In the genomic region with DNA sequence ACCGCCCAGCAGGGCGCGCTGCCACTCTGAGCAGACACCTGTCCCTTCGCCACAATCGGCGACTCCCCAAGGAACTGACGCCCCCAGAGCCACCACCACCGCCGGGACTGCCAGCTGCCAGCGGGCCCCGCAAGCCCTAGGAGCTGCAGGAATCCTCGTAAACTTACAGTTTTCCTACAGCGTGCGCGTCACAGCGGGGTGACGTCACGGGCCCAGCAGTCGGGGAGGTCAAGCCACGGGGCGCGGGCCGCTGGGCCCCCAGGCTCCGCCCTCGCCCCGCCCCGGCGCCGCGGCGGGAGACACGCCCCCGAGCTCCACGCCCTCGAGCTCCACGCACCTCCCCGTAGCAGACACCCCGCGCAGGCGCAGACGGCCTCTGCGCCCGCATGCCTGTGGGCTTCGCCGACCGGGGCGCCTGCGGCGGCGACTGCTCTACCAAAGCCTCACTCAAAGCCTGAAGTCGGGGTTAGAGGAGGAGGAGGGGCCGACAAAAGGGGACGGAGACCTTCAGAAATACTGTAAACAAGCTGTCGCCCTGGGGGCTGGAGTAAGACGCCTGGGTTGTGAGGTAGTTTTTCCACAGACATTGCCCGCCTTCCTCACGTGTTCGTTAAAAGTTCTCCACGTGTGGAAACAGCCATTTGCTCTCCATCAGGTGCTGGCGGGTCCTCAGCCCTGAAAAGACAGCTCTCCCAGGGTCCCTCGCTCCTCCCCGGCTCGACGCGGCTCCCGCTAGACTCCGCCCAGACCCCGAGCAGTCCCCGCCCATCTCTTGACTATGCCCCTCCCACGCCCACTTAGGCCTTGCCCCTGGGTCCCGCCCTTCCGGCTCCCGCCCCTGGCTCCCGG, we compare ENCODE assay signal across 8 cellular contexts. TPM values are rescaled to one million over a fixed set of nuclear protein-coding genes. Genes with fewer than 3 reads are reported as not detected.
DNase-seq lines count a peak whose midpoint lies in the region; ATAC-seq, FAIRE-seq and TF ChIP-seq lines count a peak whose summit lies in the region.

A gene with protein sequence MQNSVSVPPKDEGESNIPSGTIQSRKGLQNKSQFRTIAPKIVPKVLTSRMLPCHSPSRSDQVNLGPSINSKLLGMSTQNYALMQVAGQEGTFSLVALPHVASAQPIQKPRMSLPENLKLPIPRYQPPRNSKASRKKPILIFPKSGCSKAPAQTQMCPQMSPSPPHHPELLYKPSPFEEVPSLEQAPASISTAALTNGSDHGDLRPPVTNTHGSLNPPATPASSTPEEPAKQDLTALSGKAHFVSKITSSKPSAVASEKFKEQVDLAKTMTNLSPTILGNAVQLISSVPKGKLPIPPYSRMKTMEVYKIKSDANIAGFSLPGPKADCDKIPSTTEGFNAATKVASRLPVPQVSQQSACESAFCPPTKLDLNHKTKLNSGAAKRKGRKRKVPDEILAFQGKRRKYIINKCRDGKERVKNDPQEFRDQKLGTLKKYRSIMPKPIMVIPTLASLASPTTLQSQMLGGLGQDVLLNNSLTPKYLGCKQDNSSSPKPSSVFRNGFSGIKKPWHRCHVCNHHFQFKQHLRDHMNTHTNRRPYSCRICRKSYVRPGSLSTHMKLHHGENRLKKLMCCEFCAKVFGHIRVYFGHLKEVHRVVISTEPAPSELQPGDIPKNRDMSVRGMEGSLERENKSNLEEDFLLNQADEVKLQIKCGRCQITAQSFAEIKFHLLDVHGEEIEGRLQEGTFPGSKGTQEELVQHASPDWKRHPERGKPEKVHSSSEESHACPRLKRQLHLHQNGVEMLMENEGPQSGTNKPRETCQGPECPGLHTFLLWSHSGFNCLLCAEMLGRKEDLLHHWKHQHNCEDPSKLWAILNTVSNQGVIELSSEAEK (minus strand): TSS at position 200 of the 849 bp plus-strand sequence. CDS start 154,831 bp downstream, outside the sequence.

- H3K9me3 Mint-ChIP-seq in progenitor cell of endocrine pancreas (ENCODE audit: low read depth), result peaks cover 3% of the 10 kb centered on the region

- TF ChIP-seq CTCF in adrenal gland (IDR thresholded peaks at IDR 0.05) (peak in 5 of 6 experiments; percentile 60 to 71 (median 63)), heart right ventricle (IDR thresholded peaks at IDR 0.05) (peak; percentile 41 to 86 (median 66)), progenitor cell of endocrine pancreas (IDR thresholded peaks at IDR 0.05; ENCODE audit: unreplicated experiment) (peak; percentile 60), upper lobe of right lung (IDR thresholded peaks at IDR 0.05) (no peak)

- H3K27ac ChIP-seq in adrenal gland (peak within 1 kb of the TSS; percentile 94 to 99 (median 96)), heart right ventricle (peak within 1 kb of the TSS; percentile 97 to 100 (median 99)), upper lobe of right lung (peak within 1 kb of the TSS; percentile 100)

- FAIRE-seq in GM12892 (lab: Jason Lieb, UNC), result peak; percentile 98

- peak; percentile 88 for ATAC-seq in HG02798 (IDR thresholded peaks at IDR 0.05; ENCODE audit: poor library complexity, unreplicated experiment)
- peak; percentile 96 to 99 (median 96) for ATAC-seq in heart right ventricle
- peak; percentile 97 for ATAC-seq in upper lobe of right lung

- H3K4me1 Mint-ChIP-seq in progenitor cell of endocrine pancreas (ENCODE audit: low read depth), result peaks cover 11% of the 10 kb centered on the region

- H3K27ac Mint-ChIP-seq in progenitor cell of endocrine pancreas, result peak within 1 kb of the TSS; percentile 98

- H3K4me3 ChIP-seq in adrenal gland, result peak within 1 kb of the TSS in 2 of 4 donors; percentile 52 to 77
- peak within 1 kb of the TSS; percentile 26 to 82 (median 62) for H3K4me3 ChIP-seq in heart right ventricle
- peak within 1 kb of the TSS; percentile 69 for H3K4me3 ChIP-seq in upper lobe of right lung

- peak; percentile 79; the same call in 1 of the 2 replicates for TF ChIP-seq POLR2A in GM12892 (IDR thresholded peaks at IDR 0.05; ENCODE audit: low read depth, low read length)
- peak; percentile 67 to 82 for TF ChIP-seq POLR2A in adrenal gland (IDR thresholded peaks at IDR 0.05)

- H3K36me3 Mint-ChIP-seq in progenitor cell of endocrine pancreas (ENCODE audit: insufficient read depth), result no peaks in the 10 kb centered on the region

- DNase-seq in GM12892 (ENCODE audit: insufficient read length) (peak; percentile 84), NCI-H1417 (lab: John Stamatoyannopoulos, UW) (peak; percentile 88 to 94 (median 91)), SW480 (ENCODE audit: low spot score) (peak; percentile 91), adrenal gland (peak; percentile 96 to 98 (median 97)), heart right ventricle (peak; percentile 97), progenitor cell of endocrine pancreas (ENCODE audit: low spot score, unreplicated experiment) (peak; percentile 95), upper lobe of right lung (peak; percentile 98)

- H3K4me1 ChIP-seq in adrenal gland (replicated peaks in 1 of 2) (peaks cover 0 to 24% of the 10 kb centered on the region in 2 donors), heart right ventricle (peaks cover 0 to 58% (median 45%) of the 10 kb centered on the region in 9 donors), upper lobe of right lung (peaks cover 41% of the 10 kb centered on the region)

- peak within 1 kb of the TSS; percentile 88 for H3K4me3 Mint-ChIP-seq in progenitor cell of endocrine pancreas (ENCODE audit: low read depth)

- intact Hi-C loops in adrenal gland (cut with DNase I) (loop anchor here in 1 of 2 donors (5.0 kb wide), 1 partner anchor 245 kb away; no protein-coding TSS in a partner anchor), heart right ventricle (cut with DNase I) (loop anchor here in 8 of 10 donors (1.0 to 10.0 kb wide), 18 partner anchors 35 to 773 kb away; a partner anchor contains a TSS), upper lobe of right lung (cut with DNase I) (loop anchor here (10.0 kb wide), 1 partner anchor 247 kb away; no protein-coding TSS in a partner anchor)

- H3K27me3 ChIP-seq in adrenal gland (no peaks in the 10 kb centered on the region), heart right ventricle (no peaks in the 10 kb centered on the region), upper lobe of right lung (no peaks in the 10 kb centered on the region)

- 0 to 1% (median 0%) methylated on average over 18 to 74 of the region's 74 CpGs for WGBS in adrenal gland, 4 donors
- WGBS in heart right ventricle, 2 donors, result 0 to 1% methylated on average over 67 to 74 of the region's 74 CpGs

- H3K9me3 ChIP-seq in adrenal gland (replicated peaks in 1 of 3) (no peaks in the 10 kb centered on the region), heart right ventricle (no peaks in the 10 kb centered on the region), upper lobe of right lung (no peaks in the 10 kb centered on the region)

- no peaks in the 10 kb centered on the region for H3K36me3 ChIP-seq in adrenal gland (replicated peaks in 1 of 2)
- no peaks in the 10 kb centered on the region for H3K36me3 ChIP-seq in heart right ventricle
- H3K36me3 ChIP-seq in upper lobe of right lung, result no peaks in the 10 kb centered on the region

- H3K27me3 Mint-ChIP-seq in progenitor cell of endocrine pancreas, result peaks cover 3% of the 10 kb centered on the region

RNA-seq across cellular contexts. Expression of the gene that starts here (rescaled TPM):
- polyA plus RNA-seq in GM12892 (2012; ENCODE audit: missing spikeins), result 2.5 TPM
- total RNA-seq in adrenal gland (1 to 10 TPM; 3.6 to 8.3 (median 5.7) TPM), heart right ventricle (10 to 100 TPM in 8 of 10 donors, 1 to 10 TPM in 2; 9.3 to 16.1 (median 12.4) TPM), progenitor cell of endocrine pancreas (6.1 and 6.6 TPM in 2 replicates), upper lobe of right lung (14.4 TPM)
- polyA plus RNA-seq in adrenal gland (10 to 100 TPM in 1 of 3 donors, 1 to 10 TPM in 2; 4.9 to 15.5 (median 8.7) TPM), heart right ventricle (10 to 100 TPM in 1 of 2 donors, 1 to 10 TPM in 1; 7.8 to 21.1 TPM)
